Comparison of ENCODE assay signal across 8 cellular contexts in genomic region chr2:71467180-71467815, GRCh38. TPM values are rescaled to one million over a fixed set of nuclear protein-coding genes. Genes with fewer than 3 reads are reported as not detected.
DNase-seq lines count a peak whose midpoint lies in the region; ATAC-seq and TF ChIP-seq lines count a peak whose summit lies in the region.

No MANE protein-coding gene starts in this region.

- peak overlapping the region; percentile 80 for H3K4me3 ChIP-seq in ACC112 (ENCODE audit: low read depth, low read length)
- H3K4me3 ChIP-seq in ectodermal cell (ENCODE audit: insufficient read depth, low read depth, low read length): peak overlapping the region; percentile 47

- peak overlapping the region; percentile 33 for H2AFZ ChIP-seq in ACC112 (ENCODE audit: low read length, unreplicated experiment)

- H3K27me3 Mint-ChIP-seq in IgD-negative memory B cell (peaks cover 22% of the 10 kb centered on the region), naive B cell (peaks cover 27 to 41% (median 31%) of the 10 kb centered on the region in 3 donors)

- no peak for ATAC-seq in naive B cell (ENCODE audit: low read depth in 2 of 2)
- ATAC-seq in HG03280 (IDR thresholded peaks at IDR 0.05; ENCODE audit: unreplicated experiment): no peak
- ATAC-seq in GM18858 (IDR thresholded peaks at IDR 0.05; ENCODE audit: unreplicated experiment): no peak

- no peaks in the 10 kb centered on the region for H3K36me3 ChIP-seq in ACC112 (ENCODE audit: insufficient read depth, low read length)
- no peaks in the 10 kb centered on the region for H3K36me3 ChIP-seq in ectodermal cell (ENCODE audit: control insufficient read depth, insufficient read depth, low read length)

- H3K9me3 ChIP-seq in ectodermal cell (ENCODE audit: control insufficient read depth, low read length): no peaks in the 10 kb centered on the region

- H3K79me2 ChIP-seq in ACC112 (ENCODE audit: control insufficient read depth, insufficient read depth, low read length, unreplicated experiment): no peaks in the 10 kb centered on the region

- H3K4me1 ChIP-seq in ACC112 (ENCODE audit: control insufficient read depth, insufficient read depth, low read length, unreplicated experiment) (no peaks in the 10 kb centered on the region), ectodermal cell (ENCODE audit: control insufficient read depth, insufficient read depth, low read length) (peaks cover 14% of the 10 kb centered on the region)

- H3K4me3 Mint-ChIP-seq in IgD-negative memory B cell: peak overlapping the region; percentile 19 to 94 (median 75)
- peak overlapping the region; percentile 68 to 84 (median 75) for H3K4me3 Mint-ChIP-seq in naive B cell

- H3K36me3 Mint-ChIP-seq in IgD-negative memory B cell: no peaks in the 10 kb centered on the region
- H3K36me3 Mint-ChIP-seq in naive B cell: no peaks in the 10 kb centered on the region

- DNase-seq in naive B cell (no peak), GM10266 (ENCODE audit: extremely low spot score) (no peak)
- DNase-seq in activated CD4-positive, CD25-positive, alpha-beta regulatory T cell treated with anti-CD3 and anti-CD28 coated beads, Interleukin-2, amount 50 U/mL, for 72 hours: no peak

- 44 to 51% methylated on average over 4 to 5 of the region's 7 CpGs for WGBS in ectodermal cell, 2 experiments

- H3K27ac Mint-ChIP-seq in IgD-negative memory B cell (no peak overlapping the region), naive B cell (no peak overlapping the region)

- peaks cover 0 to 6% (median 0%) of the 10 kb centered on the region in 3 donors for H3K4me1 Mint-ChIP-seq in IgD-negative memory B cell
- H3K4me1 Mint-ChIP-seq in naive B cell: peaks cover 7 to 10% (median 7%) of the 10 kb centered on the region in 3 donors

- no peaks in the 10 kb centered on the region for H3K9me3 Mint-ChIP-seq in IgD-negative memory B cell
- peaks cover 0 to 4% (median 2%) of the 10 kb centered on the region in 7 donors for H3K9me3 Mint-ChIP-seq in naive B cell

- TF ChIP-seq CTCF in GM10266 (IDR thresholded peaks at IDR 0.05; ENCODE audit: control insufficient read depth, insufficient read depth, low read depth, missing control alignments): no peak

- H3K27me3 ChIP-seq in ACC112 (ENCODE audit: insufficient read depth, low read length): peaks cover 49% of the 10 kb centered on the region
- peaks cover 73% of the 10 kb centered on the region for H3K27me3 ChIP-seq in ectodermal cell (ENCODE audit: control insufficient read depth, insufficient read depth, low read length, poor library complexity, severe bottlenecking)

- H3K27ac ChIP-seq in ACC112 (ENCODE audit: low read depth, low read length): no peak overlapping the region
- H3K27ac ChIP-seq in ectodermal cell (ENCODE audit: insufficient read depth, low read depth, low read length, poor library complexity, severe bottlenecking): no peak overlapping the region

RNA-seq across cellular contexts. Expression of gene DYSF, which starts 13.9 kb away (rescaled TPM):
- polyA plus RNA-seq in IgD-negative memory B cell (0.34 TPM), naive B cell (ENCODE audit: low read depth in 6 of 6) (1 to 10 TPM in 1 of 6 donors, under 1 TPM in 1, not detected in 4; 0.09 to 3.2 TPM)
- 2.1 TPM for polyA plus RNA-seq in ectodermal cell (2013, experiment 1 of 4)
- polyA plus RNA-seq in ectodermal cell (2013, experiment 2 of 4): 1.7 TPM
- 1.2 TPM for polyA plus RNA-seq in ectodermal cell (2013, experiment 3 of 4)
- 0.97 TPM for polyA plus RNA-seq in ectodermal cell (2013, experiment 4 of 4)
